In genomic region chr2:66470199-66470598, GRCh38 we compare ENCODE assay signal across 20 cellular contexts. TPM values are rescaled to one million over a fixed set of nuclear protein-coding genes. Genes with fewer than 3 reads are reported as not detected.
"Had no signal": no experiment of that assay in that cellular context is flagged by ENCODE, and none has a peak within 500 bp of the region (broad histone marks: within the 10 kb centered on the region; RNA-seq: fewer than 3 reads in every experiment).

No MANE protein-coding gene starts in this region.

- H3K9me3 Mint-ChIP-seq: activated B cell treated with CpG ODN at 0.5 μM for 24 hours; activated CD4-positive, alpha-beta T cell treated with anti-CD3 and anti-CD28 coated beads, Interleukin-2, amount 10 ng/mL, durations not matched to agents 24 days and 14 days; activated T-cell treated with anti-CD3 and anti-CD28 coated beads, Interleukin-2, amount 50 U/mL, for 72 hours; immature natural killer cell; stimulated activated naive CD8-positive, alpha-beta T cell treated with anti-CD3 and anti-CD28 coated beads, Interleukin-15, amount 100 ng/mL, for 72 hours had no signal

- H3K27ac ChIP-seq: coronary artery, esophagus squamous epithelium, right lobe of liver, tibial artery, vagina had no signal

- H3K4me3 Mint-ChIP-seq: activated B cell treated with CpG ODN at 0.5 μM for 24 hours; activated CD4-positive, alpha-beta T cell treated with anti-CD3 and anti-CD28 coated beads, Interleukin-2, amount 10 ng/mL, durations not matched to agents 24 days and 14 days; activated T-cell treated with anti-CD3 and anti-CD28 coated beads, Interleukin-2, amount 50 U/mL, for 72 hours; immature natural killer cell; naive thymus-derived CD8-positive, alpha-beta T cell; stimulated activated naive CD8-positive, alpha-beta T cell treated with anti-CD3 and anti-CD28 coated beads, Interleukin-15, amount 100 ng/mL, for 72 hours had no signal

- H3K36me3 Mint-ChIP-seq: activated naive CD4-positive, alpha-beta T cell treated with anti-CD3 and anti-CD28 coated beads, Interleukin-2, amount 50 U/mL, for 72 hours; immature natural killer cell; naive thymus-derived CD8-positive, alpha-beta T cell had no signal

- H3K4me3 ChIP-seq: coronary artery, esophagus squamous epithelium, right lobe of liver, tibial artery, vagina had no signal

- H3K27ac Mint-ChIP-seq: activated B cell treated with CpG ODN at 0.5 μM for 24 hours; activated CD4-positive, alpha-beta T cell treated with anti-CD3 and anti-CD28 coated beads, Interleukin-2, amount 10 ng/mL, durations not matched to agents 24 days and 14 days; activated naive CD4-positive, alpha-beta T cell treated with anti-CD3 and anti-CD28 coated beads, Interleukin-2, amount 50 U/mL, for 72 hours; activated T-cell treated with anti-CD3 and anti-CD28 coated beads, Interleukin-2, amount 50 U/mL, for 72 hours; immature natural killer cell; naive thymus-derived CD8-positive, alpha-beta T cell; stimulated activated naive CD8-positive, alpha-beta T cell treated with anti-CD3 and anti-CD28 coated beads, Interleukin-15, amount 100 ng/mL, for 72 hours had no signal

- H3K9me3 ChIP-seq: esophagus squamous epithelium, right lobe of liver, tibial artery, vagina had no signal

- H3K4me1 Mint-ChIP-seq: activated B cell treated with CpG ODN at 0.5 μM for 24 hours; activated CD4-positive, alpha-beta T cell treated with anti-CD3 and anti-CD28 coated beads, Interleukin-2, amount 10 ng/mL, durations not matched to agents 24 days and 14 days; immature natural killer cell; naive thymus-derived CD8-positive, alpha-beta T cell; stimulated activated naive CD8-positive, alpha-beta T cell treated with anti-CD3 and anti-CD28 coated beads, Interleukin-15, amount 100 ng/mL, for 72 hours had no signal

- H3K36me3 ChIP-seq: right lobe of liver had no signal

- DNase-seq: activated B cell treated with CpG ODN at 0.5 μM for 24 hours; activated CD4-positive, alpha-beta T cell treated with anti-CD3 and anti-CD28 coated beads, Interleukin-2, amount 10 ng/mL, durations not matched to agents 24 days and 14 days; activated CD8-positive, alpha-beta memory T cell treated with anti-CD3 and anti-CD28 coated beads, Interleukin-2, amount 50 U/mL, for 48 hours; activated gamma-delta T cell; activated T-cell treated with anti-CD3 and anti-CD28 coated beads, Interleukin-2, amount 50 U/mL, for 72 hours; central memory CD4-positive, alpha-beta T cell; esophagus squamous epithelium; immature natural killer cell; mammary epithelial cell; naive thymus-derived CD8-positive, alpha-beta T cell; right lobe of liver; stimulated activated CD4-positive, alpha-beta T cell treated with anti-CD3 and anti-CD28 coated beads, Interleukin-1b, Interleukin-23, amount 100 ng/mL, for 48 hours; stimulated activated naive CD8-positive, alpha-beta T cell treated with anti-CD3 and anti-CD28 coated beads, Interleukin-15, amount 100 ng/mL, for 72 hours; SW 1271; tibial artery had no signal

- H3K27me3 ChIP-seq: esophagus squamous epithelium, right lobe of liver, tibial artery, vagina had no signal

- ATAC-seq: activated naive CD4-positive, alpha-beta T cell treated with anti-CD3 and anti-CD28 coated beads, Interleukin-2, amount 50 U/mL, for 72 hours; activated T-cell treated with anti-CD3 and anti-CD28 coated beads, Interleukin-2, amount 50 U/mL, for 72 hours; left lobe of liver; naive thymus-derived CD8-positive, alpha-beta T cell; right lobe of liver; stimulated activated naive CD8-positive, alpha-beta T cell treated with anti-CD3 and anti-CD28 coated beads, Interleukin-15, amount 100 ng/mL, for 72 hours had no signal

- H3K27me3 Mint-ChIP-seq: activated B cell treated with CpG ODN at 0.5 μM for 24 hours; activated CD4-positive, alpha-beta T cell treated with anti-CD3 and anti-CD28 coated beads, Interleukin-2, amount 10 ng/mL, durations not matched to agents 24 days and 14 days; stimulated activated naive CD8-positive, alpha-beta T cell treated with anti-CD3 and anti-CD28 coated beads, Interleukin-15, amount 100 ng/mL, for 72 hours had no signal

RNA-seq across cellular contexts. Expression of gene MEIS1, which starts 35.3 kb away (rescaled TPM):
- total RNA-seq: activated B cell treated with CpG ODN at 0.5 μM for 24 hours; activated CD4-positive, alpha-beta T cell treated with anti-CD3 and anti-CD28 coated beads, Interleukin-2, amount 10 ng/mL, durations not matched to agents 24 days and 14 days; activated naive CD4-positive, alpha-beta T cell treated with anti-CD3 and anti-CD28 coated beads, Interleukin-2, amount 50 U/mL, for 72 hours; naive thymus-derived CD8-positive, alpha-beta T cell; T-helper 2 cell treated with Interferon-gamma antibody and Interleukin-4, amounts not matched to agents 100 ng/mL and 5 ng/mL, for 36 hours had no signal
